Comparison of ENCODE assay signal across 8 cellular contexts in genomic region chr5:115209279-115209678, GRCh38. TPM values are rescaled to one million over a fixed set of nuclear protein-coding genes. Genes with fewer than 3 reads are reported as not detected.
A peak's percentile ranks its signal among the peaks of the same experiment; 100 is the strongest.
DNase-seq lines count a peak whose midpoint lies in the region; ATAC-seq and TF ChIP-seq lines count a peak whose summit lies in the region.

No MANE protein-coding gene starts in this region.

- in situ Hi-C loops in GM13976 (cut with MboI; ENCODE audit: low sequenced_read_pairs, unreplicated experiment), result no loop called here

- no peak overlapping the region for H3K4me3 Mint-ChIP-seq in activated naive CD8-positive, alpha-beta T cell treated with anti-CD3 and anti-CD28 coated beads for 36 hours

- no peak for TF ChIP-seq CTCF in GM13976 (IDR thresholded peaks at IDR 0.05; ENCODE audit: borderline replicate concordance, control extremely low read depth, extremely low read depth, insufficient read depth, missing control alignments)
- no peak for TF ChIP-seq CTCF in coronary artery (IDR thresholded peaks at IDR 0.05)

- DNase-seq in GM13976 (ENCODE audit: low spot score) (peak; percentile 56), NCI-H2107 treated with DMSO at 0.1 percent for 48 hours (lab: John Stamatoyannopoulos, UW; ENCODE audit: unreplicated experiment) (no peak), coronary artery (ENCODE audit: low spot score) (no peak), NCI-H128 (lab: John Stamatoyannopoulos, UW; ENCODE audit: unreplicated experiment) (no peak)
- DNase-seq in activated naive CD8-positive, alpha-beta T cell treated with anti-CD3 and anti-CD28 coated beads for 36 hours, result peak; percentile 40
- peak; percentile 16 to 40 for DNase-seq in stimulated activated CD4-positive, alpha-beta T cell treated with anti-CD3 and anti-CD28 coated beads, Interleukin-15, amount 100 ng/mL, for 48 hours (ENCODE audit: low read depth in 2 of 2)

- no peaks in the 10 kb centered on the region for H3K9me3 Mint-ChIP-seq in activated naive CD8-positive, alpha-beta T cell treated with anti-CD3 and anti-CD28 coated beads for 36 hours

- no peak overlapping the region for H3K4me3 ChIP-seq in coronary artery

- H3K36me3 Mint-ChIP-seq in activated naive CD8-positive, alpha-beta T cell treated with anti-CD3 and anti-CD28 coated beads for 36 hours, result peaks cover 28% of the 10 kb centered on the region

- peaks cover 13% of the 10 kb centered on the region for H3K36me3 ChIP-seq in KOPT-K1 (ENCODE audit: insufficient read depth, low read length)

- peak overlapping the region; percentile 18 for H3K27ac ChIP-seq in KOPT-K1 (ENCODE audit: low read depth, low read length, poor library complexity, severe bottlenecking)
- H3K27ac ChIP-seq in coronary artery, result no peak overlapping the region

- H3K9me3 ChIP-seq in KOPT-K1 (ENCODE audit: insufficient read depth, low read length, poor library complexity, severe bottlenecking), result no peaks in the 10 kb centered on the region

- H3K27me3 Mint-ChIP-seq in activated naive CD8-positive, alpha-beta T cell treated with anti-CD3 and anti-CD28 coated beads for 36 hours, result no peaks in the 10 kb centered on the region

- ATAC-seq in GM21529 (IDR thresholded peaks at IDR 0.05; ENCODE audit: unreplicated experiment), result peak; percentile 100

- H3K4me1 Mint-ChIP-seq in activated naive CD8-positive, alpha-beta T cell treated with anti-CD3 and anti-CD28 coated beads for 36 hours, result peaks cover 11% of the 10 kb centered on the region

- H3K27ac Mint-ChIP-seq in activated naive CD8-positive, alpha-beta T cell treated with anti-CD3 and anti-CD28 coated beads for 36 hours, result no peak overlapping the region

RNA-seq across cellular contexts. Expression of gene TRIM36, which starts 39.6 kb away (rescaled TPM):
- total RNA-seq in activated naive CD8-positive, alpha-beta T cell treated with anti-CD3 and anti-CD28 coated beads for 36 hours, result under 1 TPM; 0.04 to 0.19 TPM

RNA-seq across cellular contexts. Expression of gene PGGT1B, which starts 53.4 kb away (rescaled TPM):
- 10 to 100 TPM; 47.9 TPM for total RNA-seq in activated naive CD8-positive, alpha-beta T cell treated with anti-CD3 and anti-CD28 coated beads for 36 hours

Comparison
In these comparisons a context has a peak if more than half of its experiments do, and no peak if none do; other contexts are left out.
1. DNase-seq: peak in GM13976 (single experiment), activated naive CD8-positive, alpha-beta T cell treated with anti-CD3 and anti-CD28 coated beads for 36 hours (single experiment) and stimulated activated CD4-positive, alpha-beta T cell treated with anti-CD3 and anti-CD28 coated beads, Interleukin-15, amount 100 ng/mL, for 48 hours (2 of 2); none in NCI-H2107 treated with DMSO at 0.1 percent for 48 hours (single experiment), coronary artery (single experiment) and NCI-H128 (single experiment).